In the genomic region with DNA sequence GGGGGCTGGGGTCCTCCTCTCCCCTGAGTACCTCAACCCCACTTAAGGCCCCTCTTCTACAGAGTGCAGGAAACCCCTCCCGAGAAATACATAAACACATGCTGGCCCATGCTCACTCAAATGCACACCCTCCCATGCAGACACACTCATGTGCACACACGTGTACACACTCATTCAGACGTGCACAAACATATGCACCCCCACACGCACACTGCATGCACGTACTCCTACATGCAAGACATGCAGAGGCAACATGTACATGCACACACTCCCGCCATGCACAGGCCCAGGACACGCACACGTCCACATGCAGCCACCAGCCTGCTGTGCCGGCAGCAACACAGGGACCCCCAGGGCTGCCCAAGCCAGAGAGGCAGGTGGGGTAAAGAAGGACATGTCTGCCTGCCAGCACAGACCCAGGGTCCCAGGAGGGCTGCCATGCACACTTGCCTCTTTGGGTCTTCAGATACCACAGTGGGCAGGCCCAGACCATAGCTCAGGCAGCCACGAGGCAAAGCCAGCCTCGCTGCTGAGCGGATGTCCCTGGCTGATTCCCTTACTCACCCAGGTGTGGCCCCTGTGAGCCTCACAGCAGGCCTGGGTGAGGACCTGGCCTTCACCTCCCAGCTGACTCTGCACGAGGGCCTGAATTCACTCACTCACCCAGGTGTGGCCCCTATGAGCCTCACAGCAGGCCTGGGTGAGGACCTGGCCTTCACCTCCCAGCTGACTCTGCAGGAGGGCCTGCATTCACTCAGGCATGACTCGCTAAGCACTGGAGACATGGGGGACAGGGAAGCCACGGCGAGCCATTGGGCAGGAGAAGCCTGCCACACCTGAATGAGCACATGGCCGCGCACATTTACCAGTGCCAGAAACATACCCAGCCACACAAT, we compare ENCODE assay signal across 2 cellular contexts.
TF ChIP-seq lines count a peak whose summit lies in the region.

No MANE protein-coding gene starts in this region.

TF ChIP-seq in HCT116, 20 proteins besides CTCF, POLR2A, EP300 and RAD21 (continued from another document):
- TF ChIP-seq, protein P1, sequence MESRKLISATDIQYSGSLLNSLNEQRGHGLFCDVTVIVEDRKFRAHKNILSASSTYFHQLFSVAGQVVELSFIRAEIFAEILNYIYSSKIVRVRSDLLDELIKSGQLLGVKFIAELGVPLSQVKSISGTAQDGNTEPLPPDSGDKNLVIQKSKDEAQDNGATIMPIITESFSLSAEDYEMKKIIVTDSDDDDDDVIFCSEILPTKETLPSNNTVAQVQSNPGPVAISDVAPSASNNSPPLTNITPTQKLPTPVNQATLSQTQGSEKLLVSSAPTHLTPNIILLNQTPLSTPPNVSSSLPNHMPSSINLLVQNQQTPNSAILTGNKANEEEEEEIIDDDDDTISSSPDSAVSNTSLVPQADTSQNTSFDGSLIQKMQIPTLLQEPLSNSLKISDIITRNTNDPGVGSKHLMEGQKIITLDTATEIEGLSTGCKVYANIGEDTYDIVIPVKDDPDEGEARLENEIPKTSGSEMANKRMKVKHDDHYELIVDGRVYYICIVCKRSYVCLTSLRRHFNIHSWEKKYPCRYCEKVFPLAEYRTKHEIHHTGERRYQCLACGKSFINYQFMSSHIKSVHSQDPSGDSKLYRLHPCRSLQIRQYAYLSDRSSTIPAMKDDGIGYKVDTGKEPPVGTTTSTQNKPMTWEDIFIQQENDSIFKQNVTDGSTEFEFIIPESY (IDR thresholded peaks at IDR 0.05; ENCODE audit: extremely low read depth, insufficient replicate concordance, low read length) = no peak
- TF ChIP-seq ZNF274 (IDR thresholded peaks at IDR 0.05; ENCODE audit: low read depth, low read length) (no peak), EGR1 (IDR thresholded peaks at IDR 0.05; ENCODE audit: low read depth) (no peak), SRF (IDR thresholded peaks at IDR 0.05; ENCODE audit: low read depth) (no peak), JUND (IDR thresholded peaks at IDR 0.05) (no peak), FOSL1 (IDR thresholded peaks at IDR 0.05; ENCODE audit: low read depth) (no peak)

TF ChIP-seq in WTC11, 78 proteins besides CTCF, POLR2A, EP300 and RAD21 (continued from another document):
- TF ChIP-seq ZNF219 (CRISPR knock-in tag; IDR thresholded peaks at IDR 0.05; ENCODE audit: borderline replicate concordance) = no peak
- TF ChIP-seq JUN (CRISPR knock-in tag; IDR thresholded peaks at IDR 0.05) = no peak
- TF ChIP-seq, protein P2, sequence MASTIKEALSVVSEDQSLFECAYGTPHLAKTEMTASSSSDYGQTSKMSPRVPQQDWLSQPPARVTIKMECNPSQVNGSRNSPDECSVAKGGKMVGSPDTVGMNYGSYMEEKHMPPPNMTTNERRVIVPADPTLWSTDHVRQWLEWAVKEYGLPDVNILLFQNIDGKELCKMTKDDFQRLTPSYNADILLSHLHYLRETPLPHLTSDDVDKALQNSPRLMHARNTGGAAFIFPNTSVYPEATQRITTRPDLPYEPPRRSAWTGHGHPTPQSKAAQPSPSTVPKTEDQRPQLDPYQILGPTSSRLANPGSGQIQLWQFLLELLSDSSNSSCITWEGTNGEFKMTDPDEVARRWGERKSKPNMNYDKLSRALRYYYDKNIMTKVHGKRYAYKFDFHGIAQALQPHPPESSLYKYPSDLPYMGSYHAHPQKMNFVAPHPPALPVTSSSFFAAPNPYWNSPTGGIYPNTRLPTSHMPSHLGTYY (CRISPR knock-in tag; IDR thresholded peaks at IDR 0.05) = no peak
- no peak for TF ChIP-seq SMAD3 (CRISPR knock-in tag; IDR thresholded peaks at IDR 0.05; ENCODE audit: borderline replicate concordance)
- TF ChIP-seq, protein P3, sequence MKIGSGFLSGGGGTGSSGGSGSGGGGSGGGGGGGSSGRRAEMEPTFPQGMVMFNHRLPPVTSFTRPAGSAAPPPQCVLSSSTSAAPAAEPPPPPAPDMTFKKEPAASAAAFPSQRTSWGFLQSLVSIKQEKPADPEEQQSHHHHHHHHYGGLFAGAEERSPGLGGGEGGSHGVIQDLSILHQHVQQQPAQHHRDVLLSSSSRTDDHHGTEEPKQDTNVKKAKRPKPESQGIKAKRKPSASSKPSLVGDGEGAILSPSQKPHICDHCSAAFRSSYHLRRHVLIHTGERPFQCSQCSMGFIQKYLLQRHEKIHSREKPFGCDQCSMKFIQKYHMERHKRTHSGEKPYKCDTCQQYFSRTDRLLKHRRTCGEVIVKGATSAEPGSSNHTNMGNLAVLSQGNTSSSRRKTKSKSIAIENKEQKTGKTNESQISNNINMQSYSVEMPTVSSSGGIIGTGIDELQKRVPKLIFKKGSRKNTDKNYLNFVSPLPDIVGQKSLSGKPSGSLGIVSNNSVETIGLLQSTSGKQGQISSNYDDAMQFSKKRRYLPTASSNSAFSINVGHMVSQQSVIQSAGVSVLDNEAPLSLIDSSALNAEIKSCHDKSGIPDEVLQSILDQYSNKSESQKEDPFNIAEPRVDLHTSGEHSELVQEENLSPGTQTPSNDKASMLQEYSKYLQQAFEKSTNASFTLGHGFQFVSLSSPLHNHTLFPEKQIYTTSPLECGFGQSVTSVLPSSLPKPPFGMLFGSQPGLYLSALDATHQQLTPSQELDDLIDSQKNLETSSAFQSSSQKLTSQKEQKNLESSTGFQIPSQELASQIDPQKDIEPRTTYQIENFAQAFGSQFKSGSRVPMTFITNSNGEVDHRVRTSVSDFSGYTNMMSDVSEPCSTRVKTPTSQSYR (CRISPR knock-in tag; IDR thresholded peaks at IDR 0.05) = no peak
- no peak for TF ChIP-seq FOXJ3 (CRISPR knock-in tag; IDR thresholded peaks at IDR 0.05; ENCODE audit: borderline replicate concordance)
- TF ChIP-seq, protein P4, sequence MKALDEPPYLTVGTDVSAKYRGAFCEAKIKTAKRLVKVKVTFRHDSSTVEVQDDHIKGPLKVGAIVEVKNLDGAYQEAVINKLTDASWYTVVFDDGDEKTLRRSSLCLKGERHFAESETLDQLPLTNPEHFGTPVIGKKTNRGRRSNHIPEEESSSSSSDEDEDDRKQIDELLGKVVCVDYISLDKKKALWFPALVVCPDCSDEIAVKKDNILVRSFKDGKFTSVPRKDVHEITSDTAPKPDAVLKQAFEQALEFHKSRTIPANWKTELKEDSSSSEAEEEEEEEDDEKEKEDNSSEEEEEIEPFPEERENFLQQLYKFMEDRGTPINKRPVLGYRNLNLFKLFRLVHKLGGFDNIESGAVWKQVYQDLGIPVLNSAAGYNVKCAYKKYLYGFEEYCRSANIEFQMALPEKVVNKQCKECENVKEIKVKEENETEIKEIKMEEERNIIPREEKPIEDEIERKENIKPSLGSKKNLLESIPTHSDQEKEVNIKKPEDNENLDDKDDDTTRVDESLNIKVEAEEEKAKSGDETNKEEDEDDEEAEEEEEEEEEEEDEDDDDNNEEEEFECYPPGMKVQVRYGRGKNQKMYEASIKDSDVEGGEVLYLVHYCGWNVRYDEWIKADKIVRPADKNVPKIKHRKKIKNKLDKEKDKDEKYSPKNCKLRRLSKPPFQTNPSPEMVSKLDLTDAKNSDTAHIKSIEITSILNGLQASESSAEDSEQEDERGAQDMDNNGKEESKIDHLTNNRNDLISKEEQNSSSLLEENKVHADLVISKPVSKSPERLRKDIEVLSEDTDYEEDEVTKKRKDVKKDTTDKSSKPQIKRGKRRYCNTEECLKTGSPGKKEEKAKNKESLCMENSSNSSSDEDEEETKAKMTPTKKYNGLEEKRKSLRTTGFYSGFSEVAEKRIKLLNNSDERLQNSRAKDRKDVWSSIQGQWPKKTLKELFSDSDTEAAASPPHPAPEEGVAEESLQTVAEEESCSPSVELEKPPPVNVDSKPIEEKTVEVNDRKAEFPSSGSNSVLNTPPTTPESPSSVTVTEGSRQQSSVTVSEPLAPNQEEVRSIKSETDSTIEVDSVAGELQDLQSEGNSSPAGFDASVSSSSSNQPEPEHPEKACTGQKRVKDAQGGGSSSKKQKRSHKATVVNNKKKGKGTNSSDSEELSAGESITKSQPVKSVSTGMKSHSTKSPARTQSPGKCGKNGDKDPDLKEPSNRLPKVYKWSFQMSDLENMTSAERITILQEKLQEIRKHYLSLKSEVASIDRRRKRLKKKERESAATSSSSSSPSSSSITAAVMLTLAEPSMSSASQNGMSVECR (CRISPR knock-in tag; IDR thresholded peaks at IDR 0.05; ENCODE audit: borderline replicate concordance) = no peak
- TF ChIP-seq TEAD1 (CRISPR knock-in tag; IDR thresholded peaks at IDR 0.05) = no peak
- TF ChIP-seq HMGA2 (CRISPR knock-in tag; IDR thresholded peaks at IDR 0.05) = no peak
- TF ChIP-seq ETV6 (CRISPR knock-in tag; IDR thresholded peaks at IDR 0.05) = no peak
- TF ChIP-seq, protein P5, sequence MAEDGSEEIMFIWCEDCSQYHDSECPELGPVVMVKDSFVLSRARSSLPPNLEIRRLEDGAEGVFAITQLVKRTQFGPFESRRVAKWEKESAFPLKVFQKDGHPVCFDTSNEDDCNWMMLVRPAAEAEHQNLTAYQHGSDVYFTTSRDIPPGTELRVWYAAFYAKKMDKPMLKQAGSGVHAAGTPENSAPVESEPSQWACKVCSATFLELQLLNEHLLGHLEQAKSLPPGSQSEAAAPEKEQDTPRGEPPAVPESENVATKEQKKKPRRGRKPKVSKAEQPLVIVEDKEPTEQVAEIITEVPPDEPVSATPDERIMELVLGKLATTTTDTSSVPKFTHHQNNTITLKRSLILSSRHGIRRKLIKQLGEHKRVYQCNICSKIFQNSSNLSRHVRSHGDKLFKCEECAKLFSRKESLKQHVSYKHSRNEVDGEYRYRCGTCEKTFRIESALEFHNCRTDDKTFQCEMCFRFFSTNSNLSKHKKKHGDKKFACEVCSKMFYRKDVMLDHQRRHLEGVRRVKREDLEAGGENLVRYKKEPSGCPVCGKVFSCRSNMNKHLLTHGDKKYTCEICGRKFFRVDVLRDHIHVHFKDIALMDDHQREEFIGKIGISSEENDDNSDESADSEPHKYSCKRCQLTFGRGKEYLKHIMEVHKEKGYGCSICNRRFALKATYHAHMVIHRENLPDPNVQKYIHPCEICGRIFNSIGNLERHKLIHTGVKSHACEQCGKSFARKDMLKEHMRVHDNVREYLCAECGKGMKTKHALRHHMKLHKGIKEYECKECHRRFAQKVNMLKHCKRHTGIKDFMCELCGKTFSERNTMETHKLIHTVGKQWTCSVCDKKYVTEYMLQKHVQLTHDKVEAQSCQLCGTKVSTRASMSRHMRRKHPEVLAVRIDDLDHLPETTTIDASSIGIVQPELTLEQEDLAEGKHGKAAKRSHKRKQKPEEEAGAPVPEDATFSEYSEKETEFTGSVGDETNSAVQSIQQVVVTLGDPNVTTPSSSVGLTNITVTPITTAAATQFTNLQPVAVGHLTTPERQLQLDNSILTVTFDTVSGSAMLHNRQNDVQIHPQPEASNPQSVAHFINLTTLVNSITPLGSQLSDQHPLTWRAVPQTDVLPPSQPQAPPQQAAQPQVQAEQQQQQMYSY (CRISPR knock-in tag; IDR thresholded peaks at IDR 0.05) = no peak
- no peak for TF ChIP-seq ELF4 (CRISPR knock-in tag; IDR thresholded peaks at IDR 0.05; ENCODE audit: low read depth)
- no peak for TF ChIP-seq CBFB (CRISPR knock-in tag; IDR thresholded peaks at IDR 0.05; ENCODE audit: low read depth)
